8 cellular contexts compared by ENCODE assay signal in the genomic region with DNA sequence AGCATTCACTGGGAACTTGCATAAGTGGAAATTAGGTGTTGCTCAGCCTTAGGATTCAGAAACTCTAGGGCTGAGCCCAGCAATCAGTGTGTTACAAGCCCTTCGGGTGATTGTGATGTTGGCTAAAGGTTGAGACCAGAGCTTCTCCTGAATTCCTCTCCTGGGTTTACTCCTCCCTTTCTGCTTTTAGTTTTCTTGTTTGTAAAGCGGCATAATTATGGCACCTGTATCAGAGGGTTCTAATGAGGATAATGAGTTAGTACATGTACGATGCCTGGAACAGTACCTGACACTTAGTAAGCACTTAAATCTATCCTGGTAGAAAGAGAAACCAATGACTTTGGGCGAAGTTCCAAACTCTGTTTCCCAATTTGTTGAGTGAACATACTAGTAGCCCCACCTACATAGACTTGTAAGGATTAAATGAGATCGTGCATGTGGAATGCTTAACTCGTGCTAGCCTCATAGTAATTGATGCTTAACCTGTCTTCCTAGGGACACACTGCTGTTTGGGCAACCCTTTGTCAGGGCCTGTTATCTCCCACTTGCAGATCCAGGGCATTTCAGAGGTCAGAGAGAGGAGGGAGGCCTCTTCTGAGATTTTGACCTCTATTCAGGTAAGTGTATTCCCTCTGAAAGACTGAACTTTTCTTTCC. TPM values are rescaled to one million over a fixed set of nuclear protein-coding genes. Genes with fewer than 3 reads are reported as not detected.
DNase-seq lines count a peak whose midpoint lies in the region; ATAC-seq and TF ChIP-seq lines count a peak whose summit lies in the region.

No MANE protein-coding gene starts in this region.

- peaks cover 8% of the 10 kb centered on the region for H3K36me3 Mint-ChIP-seq in activated naive CD8-positive, alpha-beta T cell

- WGBS in heart left ventricle, 4 donors: 87 to 95% (median 93%) methylated on average over 6 of the region's 6 CpGs
- 79 to 84% methylated on average over 6 of the region's 6 CpGs for WGBS in upper lobe of left lung, 2 donors

- H3K36me3 ChIP-seq in heart left ventricle (peaks cover 0 to 8% (median 0%) of the 10 kb centered on the region in 9 donors), upper lobe of left lung (peaks cover 0 to 4% (median 0%) of the 10 kb centered on the region in 4 donors)

- H3K27ac ChIP-seq in heart left ventricle: peak overlapping the region in 10 of 12 donors; percentile 87 to 97 (median 94)
- peak overlapping the region; percentile 95 to 100 (median 98) for H3K27ac ChIP-seq in upper lobe of left lung

- H3K27me3 Mint-ChIP-seq in activated naive CD8-positive, alpha-beta T cell: no peaks in the 10 kb centered on the region

- peaks cover 5% of the 10 kb centered on the region for H3K9me3 Mint-ChIP-seq in activated naive CD8-positive, alpha-beta T cell (ENCODE audit: low read depth)

- H3K4me1 Mint-ChIP-seq in activated naive CD8-positive, alpha-beta T cell (ENCODE audit: low read depth): peaks cover 39% of the 10 kb centered on the region

- DNase-seq in heart left ventricle (no peak), left cardiac atrium (no peak), kidney tubule cell (ENCODE audit: low spot score) (peak; percentile 72), upper lobe of left lung (peak in 1 of 2 donors; percentile 18), inferior parietal cortex (ENCODE audit: extremely low spot score) (no peak), RKO (ENCODE audit: low spot score) (no peak), SHP77 treated with DMSO at 0.1 percent for 48 hours (lab: John Stamatoyannopoulos, UW) (no peak)

- TF ChIP-seq CTCF in heart left ventricle (IDR thresholded peaks at IDR 0.05): no peak
- no peak for TF ChIP-seq CTCF in upper lobe of left lung (IDR thresholded peaks at IDR 0.05)

- peak overlapping the region in 3 of 12 donors; percentile 88 to 90 (median 90) for H3K4me3 ChIP-seq in heart left ventricle
- H3K4me3 ChIP-seq in upper lobe of left lung: no peak overlapping the region

- intact Hi-C loops in heart left ventricle (cut with DNase I) (loop anchor here in 6 of 10 donors (1.0 to 10.0 kb wide), 6 partner anchors 46 to 175 kb away; a partner anchor contains a TSS), left cardiac atrium (cut with DNase I) (loop anchor here in 1 of 2 donors (5.0 kb wide), 1 partner anchor 113 kb away; no protein-coding TSS in a partner anchor)

- TF ChIP-seq POLR2A in heart left ventricle (IDR thresholded peaks at IDR 0.05): no peak
- no peak for TF ChIP-seq POLR2A in upper lobe of left lung (IDR thresholded peaks at IDR 0.05)

- H3K27me3 ChIP-seq in heart left ventricle (no peaks in the 10 kb centered on the region), upper lobe of left lung (no peaks in the 10 kb centered on the region)

- H3K9me3 ChIP-seq in heart left ventricle: no peaks in the 10 kb centered on the region
- H3K9me3 ChIP-seq in upper lobe of left lung: no peaks in the 10 kb centered on the region

- H3K4me1 ChIP-seq in heart left ventricle: peaks cover 0 to 32% (median 22%) of the 10 kb centered on the region in 12 donors
- peaks cover 9 to 39% (median 24%) of the 10 kb centered on the region in 4 donors for H3K4me1 ChIP-seq in upper lobe of left lung

- peak overlapping the region; percentile 84 for H3K4me3 Mint-ChIP-seq in activated naive CD8-positive, alpha-beta T cell

- no peak for ATAC-seq in heart left ventricle
- ATAC-seq in left cardiac atrium: no peak
- ATAC-seq in upper lobe of left lung (ENCODE audit: low FRiP score in 2 of 2): no peak

- peak overlapping the region; percentile 91 for H3K27ac Mint-ChIP-seq in activated naive CD8-positive, alpha-beta T cell

- no peak for TF ChIP-seq EP300 in upper lobe of left lung (IDR thresholded peaks at IDR 0.05)

RNA-seq across cellular contexts. Expression of a gene that starts 0.9 kb away (rescaled TPM):
- total RNA-seq in heart left ventricle: 100 to 1,000 TPM; 114 to 293 (median 161) TPM
- 100 to 1,000 TPM; 121 to 541 TPM for polyA plus RNA-seq in heart left ventricle
- total RNA-seq in left cardiac atrium: 100 to 1,000 TPM; 140 to 217 TPM
- 100 to 1,000 TPM; 188 to 810 (median 346) TPM for total RNA-seq in upper lobe of left lung
